Comparison of ENCODE assay signal across 30 cellular contexts in genomic region chr2:212987492-212987891, GRCh38.
DNase-seq lines count a peak whose midpoint lies in the region; FAIRE-seq and TF ChIP-seq lines count a peak whose summit lies in the region.
"Had no signal": no experiment of that assay in that cellular context is flagged by ENCODE, and none has a peak within 500 bp of the region (broad histone marks: within the 10 kb centered on the region; RNA-seq: fewer than 3 reads in every experiment).

No MANE protein-coding gene starts in this region.

- H3K9ac ChIP-seq in mammary epithelial cell (ENCODE audit: insufficient read depth, low read length): no peak overlapping the region
- no peak overlapping the region for H3K9ac ChIP-seq in keratinocyte (ENCODE audit: control insufficient read depth, extremely low read depth, insufficient read depth, low read length)
- H3K9ac ChIP-seq: BLaER1 treated with 17β-estradiol and CSF1 and Interleukin-3, amounts not matched to agents 10 nM and 100 nM; KMS-11 had no signal

- no peaks in the 10 kb centered on the region for H3K27me3 Mint-ChIP-seq in HFFc6 (ENCODE audit: insufficient read depth)
- H3K27me3 Mint-ChIP-seq: CD4-positive, alpha-beta memory T cell had no signal

- H3K4me1 ChIP-seq in mammary epithelial cell (ENCODE audit: insufficient read depth, low read length) (no peaks in the 10 kb centered on the region), breast epithelium (no peaks in the 10 kb centered on the region), keratinocyte (ENCODE audit: control insufficient read depth, extremely low read depth, insufficient read depth, low read length) (no peaks in the 10 kb centered on the region)
- H3K4me1 ChIP-seq: BLaER1 treated with 17β-estradiol and CSF1 and Interleukin-3, amounts not matched to agents 10 nM and 100 nM; Caco-2; SJCRH30 had no signal

- peaks cover 5% of the 10 kb centered on the region; the same call in 1 of the 2 replicates for H3K36me3 Mint-ChIP-seq in HFFc6 (ENCODE audit: low read depth)
- H3K36me3 Mint-ChIP-seq: CD4-positive, alpha-beta memory T cell; IgD-negative memory B cell had no signal

- H4K20me1 ChIP-seq in mammary epithelial cell (ENCODE audit: insufficient read depth, low read length) (no peaks in the 10 kb centered on the region), keratinocyte (ENCODE audit: control insufficient read depth, extremely low read depth, insufficient read depth, low read length) (no peaks in the 10 kb centered on the region)
- H4K20me1 ChIP-seq: BLaER1 treated with 17β-estradiol and CSF1 and Interleukin-3, amounts not matched to agents 10 nM and 100 nM had no signal

- no peaks in the 10 kb centered on the region for H3K27me3 ChIP-seq in mammary epithelial cell (ENCODE audit: insufficient read depth, low read length)
- H3K27me3 ChIP-seq in breast epithelium: no peaks in the 10 kb centered on the region
- no peaks in the 10 kb centered on the region for H3K27me3 ChIP-seq in keratinocyte (ENCODE audit: control insufficient read depth, extremely low read depth, insufficient read depth, low read length)
- H3K27me3 ChIP-seq: BLaER1 treated with 17β-estradiol and CSF1 and Interleukin-3, amounts not matched to agents 10 nM and 100 nM; SJCRH30 had no signal

- no peak overlapping the region for H3K27ac ChIP-seq in mammary epithelial cell (ENCODE audit: insufficient read depth, low read depth, low read length)
- H3K27ac ChIP-seq in breast epithelium: no peak overlapping the region
- no peak overlapping the region for H3K27ac ChIP-seq in keratinocyte (ENCODE audit: control insufficient read depth, insufficient read depth, low read length)
- H3K27ac ChIP-seq: 22Rv1; BLaER1 treated with 17β-estradiol and CSF1 and Interleukin-3, amounts not matched to agents 10 nM and 100 nM; KMS-11; SJCRH30 had no signal

- H2AFZ ChIP-seq in mammary epithelial cell (ENCODE audit: low read depth, low read length) (no peak overlapping the region), keratinocyte (ENCODE audit: control insufficient read depth, low read length) (no peak overlapping the region)

- no peaks in the 10 kb centered on the region for H3K9me1 ChIP-seq in keratinocyte (ENCODE audit: control insufficient read depth, extremely low read depth, insufficient read depth, low read length)

- TF ChIP-seq CTCF in mammary epithelial cell (conservative IDR thresholded peaks at IDR 0.05 in 1 of 2, IDR thresholded peaks at IDR 0.05 in 1 of 2; ENCODE audit: extremely low read depth in 1 of 2, insufficient read depth in 1 of 2, low read depth in 1 of 2, low read length in 2 of 2): peak; percentile 25 to 48
- no peak for TF ChIP-seq CTCF in breast epithelium (IDR thresholded peaks at IDR 0.05)
- peak; percentile 44; the same call in 1 of the 2 replicates for TF ChIP-seq CTCF in HFFc6 (IDR thresholded peaks at IDR 0.05)
- peak in 2 of 3 experiments; percentile 24 to 31 for TF ChIP-seq CTCF in keratinocyte (optimal IDR thresholded peaks at IDR 0.05 in 1 of 3, IDR thresholded peaks at IDR 0.05 in 1 of 3, conservative IDR thresholded peaks at IDR 0.05 in 1 of 3; ENCODE audit: extremely low read depth in 1 of 3, insufficient read depth in 2 of 3, low read length in 3 of 3)

- H3K36me3 ChIP-seq in mammary epithelial cell (ENCODE audit: insufficient read depth, low read length) (no peaks in the 10 kb centered on the region), breast epithelium (no peaks in the 10 kb centered on the region), keratinocyte (ENCODE audit: control insufficient read depth in 2 of 2, extremely low read depth in 1 of 2, insufficient read depth in 2 of 2, low read length in 2 of 2) (no peaks in the 10 kb centered on the region)
- H3K36me3 ChIP-seq: BLaER1 treated with 17β-estradiol and CSF1 and Interleukin-3, amounts not matched to agents 10 nM and 100 nM; SJCRH30 had no signal

- dilution Hi-C loops in mammary epithelial cell (cut with HindIII; ENCODE audit: low sequenced_read_pairs): no loop called here
- dilution Hi-C loops in keratinocyte (cut with MboI; ENCODE audit: extremely low pct_ligation_motif_present, low sequenced_read_pairs): no loop called here

- H3K4me2 ChIP-seq in mammary epithelial cell (ENCODE audit: insufficient read depth, low read depth, low read length) (no peak overlapping the region), keratinocyte (ENCODE audit: control insufficient read depth, extremely low read depth, insufficient read depth, low read depth, low read length) (no peak overlapping the region)
- H3K4me2 ChIP-seq: BLaER1 treated with 17β-estradiol and CSF1 and Interleukin-3, amounts not matched to agents 10 nM and 100 nM; KMS-11 had no signal

- WGBS in mammary epithelial cell (ENCODE audit: low coverage, missing lambda C conversion rate): 68% methylated on average over 4 of the region's 4 CpGs

- no peak overlapping the region for H3K27ac Mint-ChIP-seq in HFFc6
- H3K27ac Mint-ChIP-seq: CD4-positive, alpha-beta memory T cell; IgD-negative memory B cell had no signal

- no peaks in the 10 kb centered on the region for H3K4me1 Mint-ChIP-seq in HFFc6 (ENCODE audit: low read depth)
- H3K4me1 Mint-ChIP-seq: CD4-positive, alpha-beta memory T cell had no signal

- no peaks in the 10 kb centered on the region for H3K9me3 ChIP-seq in mammary epithelial cell (replicated peaks; ENCODE audit: insufficient read depth, low read length)
- H3K9me3 ChIP-seq in breast epithelium: no peaks in the 10 kb centered on the region
- no peaks in the 10 kb centered on the region for H3K9me3 ChIP-seq in keratinocyte (ENCODE audit: control insufficient read depth, low read depth, low read length)
- H3K9me3 ChIP-seq: BLaER1 treated with 17β-estradiol and CSF1 and Interleukin-3, amounts not matched to agents 10 nM and 100 nM; Caco-2; SJCRH30 had no signal

- FAIRE-seq in keratinocyte (lab: Jason Lieb, UNC): no peak
- FAIRE-seq: GM12891, H54, RCC 7860 had no signal

- TF ChIP-seq POLR2A in breast epithelium (IDR thresholded peaks at IDR 0.05): no peak

- intact Hi-C loops in mammary epithelial cell (cut with micrococcal nuclease): no loop called here
- intact Hi-C loops in breast epithelium (cut with DNase I; ENCODE audit: low total_unique reads): no loop called here

- H3K9me3 Mint-ChIP-seq in HFFc6: no peaks in the 10 kb centered on the region

- no peak overlapping the region for H3K4me3 ChIP-seq in mammary epithelial cell (replicated peaks in 1 of 3; ENCODE audit: insufficient read depth in 1 of 3, low read depth in 2 of 3, low read length in 3 of 3)
- no peak overlapping the region for H3K4me3 ChIP-seq in breast epithelium
- H3K4me3 ChIP-seq in keratinocyte (ENCODE audit: control insufficient read depth in 2 of 3, extremely low read depth in 1 of 3, insufficient read depth in 2 of 3, low read depth in 1 of 3, low read length in 3 of 3): no peak overlapping the region
- H3K4me3 ChIP-seq: BLaER1 treated with 17β-estradiol and CSF1 and Interleukin-3, amounts not matched to agents 10 nM and 100 nM; SJCRH30 had no signal

- no peaks in the 10 kb centered on the region for H3K79me2 ChIP-seq in mammary epithelial cell (ENCODE audit: insufficient read depth, low read length)
- no peaks in the 10 kb centered on the region for H3K79me2 ChIP-seq in keratinocyte (ENCODE audit: control insufficient read depth, insufficient read depth, low read length)

- in situ Hi-C loops in mammary epithelial cell (cut with MboI; ENCODE audit: low sequenced_read_pairs in 2 of 2): no loop called here

- DNase-seq in mammary epithelial cell (no peak), breast epithelium (ENCODE audit: low spot score in 2 of 2) (no peak), HFFc6 (no peak), fibroblast of gingiva (ENCODE audit: low read depth) (peak; percentile 46), keratinocyte (ENCODE audit: low read depth, low spot score) (no peak), SIG-M5 (lab: John Stamatoyannopoulos, UW) (no peak), amygdala (lab: John Stamatoyannopoulos, UW) (no peak), NCI-H524 (lab: John Stamatoyannopoulos, UW) (no peak)
- DNase-seq: ACHN; AML-193; Caco-2; CD4-positive, alpha-beta memory T cell; DMS 273 treated with DMSO at 0.1 percent for 48 hours; DMS79; EL; GF-D8; NCI-H1105 treated with DMSO at 0.1 percent for 48 hours; NCI-H146; NCI-H1930; NCI-H2107; NCI-H524 treated with DMSO at 0.1 percent for 48 hours; NCI-H774; SJCRH30 had no signal

- CTCF ChIA-PET in mammary epithelial cell (lab: Charles Lee; ENCODE audit: low non-redundant PET): no interaction called here

- no peak overlapping the region for H3K4me3 Mint-ChIP-seq in HFFc6
- H3K4me3 Mint-ChIP-seq: CD4-positive, alpha-beta memory T cell; IgD-negative memory B cell had no signal

- BruUV-seq in mammary epithelial cell (replicated peaks; lab: Mats Ljungman, UMichigan): no TSS peak

Comparison
In these comparisons a context has a peak if more than half of its experiments do, and no peak if none do; other contexts are left out.
1. CTCF ChIP-seq: peak in mammary epithelial cell (2 of 2), HFFc6 (single experiment) and keratinocyte (2 of 3); none in breast epithelium (0 of 3).